In the genomic region with DNA sequence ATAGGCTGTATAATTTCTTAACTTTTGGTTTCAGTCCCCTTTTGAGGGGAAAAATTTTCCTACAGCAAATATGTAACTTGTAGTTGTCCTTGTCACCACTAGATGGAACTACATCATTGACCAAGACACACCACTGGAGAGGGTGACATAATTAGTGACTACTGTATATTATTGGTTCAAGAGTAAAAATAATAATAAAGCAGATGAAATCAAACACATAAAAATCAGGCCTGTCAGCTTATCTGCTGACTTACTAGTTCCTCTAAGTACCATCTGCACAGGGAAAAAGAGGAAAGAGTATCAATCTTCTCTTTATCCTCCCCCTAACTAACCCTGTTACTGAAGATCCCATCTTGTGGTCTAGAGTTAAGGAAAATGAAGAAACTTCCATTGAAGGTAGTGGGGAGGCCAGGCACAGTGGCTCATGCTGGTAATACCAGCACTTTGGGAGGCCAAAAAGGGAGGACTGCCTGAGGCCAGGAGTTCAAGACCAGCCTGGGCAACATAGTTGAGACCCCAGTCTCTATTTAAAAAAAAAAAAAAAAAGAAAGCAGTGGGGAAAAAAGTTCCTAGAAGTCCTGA, we compare ENCODE assay signal across 8 cellular contexts. TPM values are rescaled to one million over a fixed set of nuclear protein-coding genes. Genes with fewer than 3 reads are reported as not detected.
A peak's percentile ranks its signal among the peaks of the same experiment; 100 is the strongest.
DNase-seq lines count a peak whose midpoint lies in the region; ATAC-seq, FAIRE-seq and TF ChIP-seq lines count a peak whose summit lies in the region.

No MANE protein-coding gene starts in this region.

- no peaks in the 10 kb centered on the region for H3K4me1 Mint-ChIP-seq in brain

- H3K27me3 ChIP-seq in thoracic aorta (replicated peaks; ENCODE audit: insufficient read depth) = no peaks in the 10 kb centered on the region

- ATAC-seq in GM18868 (IDR thresholded peaks at IDR 0.05; ENCODE audit: unreplicated experiment) (peak; percentile 91), HG03139 (IDR thresholded peaks at IDR 0.05; ENCODE audit: unreplicated experiment) (peak; percentile 77), thoracic aorta (ENCODE audit: insufficient number of reproducible peaks, low FRiP score, low read depth) (no peak)

- H3K36me3 ChIP-seq in thoracic aorta = peaks cover 9% of the 10 kb centered on the region

- peak; percentile 98 for FAIRE-seq in islet of Langerhans (lab: Jason Lieb, UNC)

- H3K27ac ChIP-seq in thoracic aorta = no peak overlapping the region

- H3K36me3 Mint-ChIP-seq in brain = peaks cover 38% of the 10 kb centered on the region

- H3K4me3 Mint-ChIP-seq in brain = no peak overlapping the region

- H3K27ac Mint-ChIP-seq in brain = no peak overlapping the region

- H3K9me3 Mint-ChIP-seq in brain = no peaks in the 10 kb centered on the region

- no peak overlapping the region for H3K4me3 ChIP-seq in thoracic aorta

- H3K4me1 ChIP-seq in thoracic aorta (ENCODE audit: control insufficient read depth in 1 of 2, low read depth in 2 of 2) = no peaks in the 10 kb centered on the region

- DNase-seq in CD1c-positive myeloid dendritic cell (ENCODE audit: extremely low spot score) (peak; percentile 62), NCI-H748 (lab: John Stamatoyannopoulos, UW; ENCODE audit: unreplicated experiment) (peak; percentile 53), thoracic aorta (ENCODE audit: low spot score) (no peak)
- no peak for DNase-seq in activated effector memory CD4-positive, alpha-beta T cell treated with Interleukin-2 at 50 U/mL for 16 hours

- H3K27me3 Mint-ChIP-seq in brain = no peaks in the 10 kb centered on the region

- no peaks in the 10 kb centered on the region for H3K9me3 ChIP-seq in thoracic aorta

- TF ChIP-seq CTCF in brain (conservative IDR thresholded peaks at IDR 0.05) (peak; percentile 86 to 87), thoracic aorta (IDR thresholded peaks at IDR 0.05) (peak; percentile 70)

RNA-seq across cellular contexts. Expression of a gene that starts 29.6 kb away (rescaled TPM):
- 5.2 TPM for polyA plus RNA-seq in brain (ENCODE audit: insufficient read depth, low read depth, low replicate concordance)
- total RNA-seq in thoracic aorta = 10 to 100 TPM; 77.8 to 85.9 TPM

Comparison
In these comparisons a context has a peak if more than half of its experiments do, and no peak if none do; other contexts are left out.
1. DNase-seq: peak in CD1c-positive myeloid dendritic cell (single experiment) and NCI-H748 (single experiment); none in thoracic aorta (single experiment) and activated effector memory CD4-positive, alpha-beta T cell treated with Interleukin-2 at 50 U/mL for 16 hours (single experiment).